Comparison of ENCODE assay signal across 8 cellular contexts in the genomic region with DNA sequence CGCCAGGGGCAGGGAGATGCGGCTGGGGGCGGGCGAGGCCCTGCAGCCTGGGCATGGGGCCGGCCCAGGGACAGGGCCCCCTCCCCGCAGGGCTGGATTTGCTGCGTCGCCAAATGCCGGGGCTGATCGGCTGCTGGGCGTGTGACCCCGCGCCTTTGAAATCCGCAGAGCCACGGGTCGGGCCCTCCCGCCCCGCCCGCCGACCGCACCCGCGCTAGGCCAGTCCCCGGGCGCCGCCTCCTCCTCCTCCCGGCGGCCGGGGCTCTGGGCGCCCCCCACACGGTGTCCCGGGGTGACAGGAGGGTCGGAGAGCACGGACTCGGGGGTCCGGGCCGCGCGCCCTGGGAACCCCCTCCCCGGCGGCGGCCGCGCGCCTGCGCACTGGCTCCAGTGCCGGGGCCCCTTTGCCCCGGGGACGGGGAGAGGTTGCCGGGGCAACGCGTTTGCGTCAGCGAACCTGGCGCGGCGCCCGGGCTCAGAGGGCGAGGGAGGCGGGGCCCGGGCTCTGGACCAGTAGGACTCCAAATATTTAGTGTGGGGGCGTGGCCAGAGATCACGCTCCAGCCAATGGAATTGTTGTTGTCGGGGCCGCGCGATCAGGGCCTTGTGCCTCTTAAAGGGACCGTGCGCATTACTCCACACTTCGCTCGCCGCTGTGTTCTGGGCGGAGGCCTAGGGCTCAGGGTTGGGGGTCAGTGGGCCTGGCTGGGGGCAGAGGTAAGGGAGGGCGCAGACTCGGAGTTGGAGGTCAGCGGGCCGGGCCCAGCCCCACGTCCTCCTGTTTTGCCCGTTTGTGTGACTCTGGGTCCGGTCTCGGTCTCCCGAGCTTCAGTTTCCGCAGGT.
DNase-seq lines count a peak whose midpoint lies in the region; ATAC-seq and TF ChIP-seq lines count a peak whose summit lies in the region.

No MANE protein-coding gene starts in this region.

- H3K9me3 Mint-ChIP-seq in central memory CD8-positive, alpha-beta T cell = no peaks in the 10 kb centered on the region

- H3K36me3 Mint-ChIP-seq in central memory CD8-positive, alpha-beta T cell (ENCODE audit: insufficient read depth) = peaks cover 13% of the 10 kb centered on the region

- DNase-seq in AG09319 (ENCODE audit: extremely low read depth, low read depth) = peak; percentile 96
- peak; percentile 99 for DNase-seq in NCI-H345 treated with DMSO at 0.1 percent for 48 hours (lab: John Stamatoyannopoulos, UW; ENCODE audit: unreplicated experiment)
- DNase-seq in activated CD4-positive, CD25-positive, alpha-beta regulatory T cell treated with anti-CD3 and anti-CD28 coated beads, Interleukin-2, amount 50 U/mL, for 16 hours (ENCODE audit: low read depth, low spot score) = peak; percentile 97
- DNase-seq in central memory CD8-positive, alpha-beta T cell (ENCODE audit: low spot score in 2 of 2) = peak; percentile 99
- peak; percentile 99 for DNase-seq in islet precursor cell
- DNase-seq in stimulated activated CD4-positive, alpha-beta T cell treated with anti-CD3 and anti-CD28 coated beads, Interleukin-12 subunit alpha, Interleukin-12 subunit beta, amount 100 ng/mL, for 4 hours = peak; percentile 99

- peaks cover 26% of the 10 kb centered on the region for H3K4me1 Mint-ChIP-seq in central memory CD8-positive, alpha-beta T cell

- H3K4me3 Mint-ChIP-seq in central memory CD8-positive, alpha-beta T cell = peak overlapping the region; percentile 94

- ATAC-seq in GM19025 (IDR thresholded peaks at IDR 0.05; ENCODE audit: low read depth, unreplicated experiment) (peak; percentile 80), HG03280 (IDR thresholded peaks at IDR 0.05; ENCODE audit: unreplicated experiment) (peak; percentile 82)
- ATAC-seq in central memory CD8-positive, alpha-beta T cell (replicated peaks; ENCODE audit: extremely low read depth, poor library complexity, severe bottlenecking) = peak; percentile 95

- no peak for TF ChIP-seq CTCF in AG09319 (IDR thresholded peaks at IDR 0.05; ENCODE audit: low read depth, low read length)

- H3K27me3 Mint-ChIP-seq in central memory CD8-positive, alpha-beta T cell = no peaks in the 10 kb centered on the region

- peak overlapping the region; percentile 98 for H3K27ac Mint-ChIP-seq in central memory CD8-positive, alpha-beta T cell (ENCODE audit: low read depth)

Comparison
In these comparisons a context has a peak if more than half of its experiments do, and no peak if none do; other contexts are left out.
1. Peak in every context shown above with its lines: DNase-seq and ATAC-seq.